28 cellular contexts compared by ENCODE assay signal in genomic region chr4:22031423-22031822, GRCh38.
"Had no signal": no experiment of that assay in that cellular context is flagged by ENCODE, and none has a peak within 500 bp of the region (broad histone marks: within the 10 kb centered on the region; RNA-seq: fewer than 3 reads in every experiment).

No MANE protein-coding gene starts in this region.

- ATAC-seq: esophagus mucosa; foreskin keratinocyte; gastroesophageal sphincter; heart left ventricle; mucosa of descending colon; natural killer cell treated with Interleukin-12 subunit alpha and Interleukin-12 subunit beta and Interleukin-15 and Interleukin-18, amount 100 ng/mL, for 72 hours; sciatic nerve; stimulated activated naive CD8-positive, alpha-beta T cell treated with anti-CD3 and anti-CD28 coated beads, Interleukin-15, amount 100 ng/mL, for 72 hours had no signal

- H3K4me1 ChIP-seq: foreskin keratinocyte, gastroesophageal sphincter, heart left ventricle, parathyroid adenoma, thyroid gland, vagina had no signal

- H3K9me3 ChIP-seq: gastroesophageal sphincter, mucosa of descending colon, neutrophil, thyroid gland, vagina had no signal

- H3K4me2 ChIP-seq: hepatocyte, smooth muscle cell had no signal

- H3K36me3 ChIP-seq: gastroesophageal sphincter, heart left ventricle, neutrophil, thyroid gland, vagina had no signal

- H3K4me3 ChIP-seq: gastroesophageal sphincter, heart left ventricle, hepatocyte, lung, mucosa of descending colon, smooth muscle cell, thyroid gland, vagina had no signal

- DNase-seq: effector CD8-positive, alpha-beta T cell; endodermal cell; foreskin keratinocyte; heart left ventricle; islet precursor cell; kidney glomerular epithelial cell; mucosa of descending colon; naive B cell; stimulated activated CD4-positive, alpha-beta T cell treated with anti-CD3 and anti-CD28 coated beads, Interleukin-12 subunit alpha, Interleukin-12 subunit beta, amount 100 ng/mL, for 4 hours; stimulated activated CD4-positive, alpha-beta T cell treated with anti-CD3 and anti-CD28 coated beads, Interleukin-1b, Interleukin-23, amount 100 ng/mL, for 48 hours; stimulated activated CD4-positive, alpha-beta T cell treated with anti-CD3 and anti-CD28 coated beads, Interleukin-4, amount 100 ng/mL, for 1 hour; stimulated activated CD8-positive, alpha-beta memory T cell treated with anti-CD3 and anti-CD28 coated beads, Interleukin-4, amount 100 ng/mL, for 48 hours; stimulated activated naive CD4-positive, alpha-beta T cell; stimulated activated naive CD8-positive, alpha-beta T cell treated with anti-CD3 and anti-CD28 coated beads, Interleukin-15, amount 100 ng/mL, for 72 hours; thyroid gland; trophoblast cell had no signal

- H3K27ac ChIP-seq: epithelial cell of prostate, foreskin keratinocyte, gastroesophageal sphincter, heart left ventricle, hepatocyte, neutrophil, parathyroid adenoma, thyroid gland, vagina had no signal

- FAIRE-seq: colon had no signal

- H2AFZ ChIP-seq: hepatocyte, parathyroid adenoma had no signal

- H3K79me2 ChIP-seq: hepatocyte, parathyroid adenoma had no signal

- H3K9ac ChIP-seq: parathyroid adenoma had no signal

- H3K27me3 ChIP-seq: foreskin keratinocyte, gastroesophageal sphincter, heart left ventricle, hepatocyte, neutrophil, thyroid gland, vagina had no signal
